Comparison of ENCODE assay signal across 14 cellular contexts in genomic region chr14:104140213-104140462, GRCh38. TPM values are rescaled to one million over a fixed set of nuclear protein-coding genes. Genes with fewer than 3 reads are reported as not detected.
DNase-seq lines count a peak whose midpoint lies in the region; ATAC-seq, FAIRE-seq and TF ChIP-seq lines count a peak whose summit lies in the region.
"Had no signal": no experiment of that assay in that cellular context is flagged by ENCODE, and none has a peak within 500 bp of the region (broad histone marks: within the 10 kb centered on the region; RNA-seq: fewer than 3 reads in every experiment).

No MANE protein-coding gene starts in this region.

- H3K27ac ChIP-seq in HCT116 (ENCODE audit: low read depth, low read length) (no peak overlapping the region), kidney (ENCODE audit: low read depth in 2 of 2, low read length in 2 of 2) (no peak overlapping the region)
- H3K27ac ChIP-seq: stomach had no signal

- H3K36me3 ChIP-seq in HCT116 (ENCODE audit: control insufficient read depth in 1 of 2, insufficient read depth in 2 of 2, low read length in 2 of 2), result no peaks in the 10 kb centered on the region
- no peaks in the 10 kb centered on the region for H3K36me3 ChIP-seq in kidney (ENCODE audit: control insufficient read depth in 1 of 2, insufficient read depth in 2 of 2, low read length in 2 of 2)
- H3K36me3 ChIP-seq: stomach had no signal

- peak overlapping the region in 1 of 2 experiments; percentile 81; a peak in 2 of 4 replicates for H3K4me3 ChIP-seq in HCT116 (replicated peaks in 1 of 2; ENCODE audit: low read depth in 1 of 2, low read length in 2 of 2)
- no peak overlapping the region for H3K4me3 ChIP-seq in kidney (ENCODE audit: low read length in 2 of 2)

- H4K20me1 ChIP-seq in HCT116 (ENCODE audit: insufficient read depth), result no peaks in the 10 kb centered on the region

- H3K4me3 Mint-ChIP-seq in activated T-helper 17 cell treated with anti-CD3 and anti-CD28 coated beads, Interleukin-2, amount 50 U/mL, for 72 hours, result peak overlapping the region; percentile 11
- H3K4me3 Mint-ChIP-seq in effector memory CD8-positive, alpha-beta T cell, result no peak overlapping the region

- RAD21 ChIA-PET in HCT116 (lab: Charles Lee; ENCODE audit: low non-redundant PET in 1 of 2, low total read pairs in 2 of 2, uncharacterized antibody in 2 of 2, unreplicated experiment in 2 of 2), result no interaction called here

- no peak overlapping the region for H3K9ac ChIP-seq in HCT116 (ENCODE audit: low read length)
- no peak overlapping the region for H3K9ac ChIP-seq in kidney (ENCODE audit: low read length in 2 of 2)

- ATAC-seq in HCT116, result no peak
- no peak for ATAC-seq in activated T-helper 17 cell treated with anti-CD3 and anti-CD28 coated beads, Interleukin-2, amount 50 U/mL, for 72 hours (replicated peaks)
- no peak for ATAC-seq in sciatic nerve
- no peak for ATAC-seq in HG02571 (IDR thresholded peaks at IDR 0.05; ENCODE audit: unreplicated experiment)
- no peak for ATAC-seq in GM19328 (IDR thresholded peaks at IDR 0.05; ENCODE audit: unreplicated experiment)
- ATAC-seq in effector memory CD8-positive, alpha-beta T cell (replicated peaks), result no peak

- no peak for TF ChIP-seq POLR2A in HCT116 (IDR thresholded peaks at IDR 0.05; ENCODE audit: borderline replicate concordance, extremely low read depth, insufficient read depth, insufficient read length)

- FAIRE-seq in kidney (lab: Jason Lieb, UNC), result no peak
- FAIRE-seq: colon had no signal

- no peaks in the 10 kb centered on the region for H3K4me1 Mint-ChIP-seq in activated T-helper 17 cell treated with anti-CD3 and anti-CD28 coated beads, Interleukin-2, amount 50 U/mL, for 72 hours
- H3K4me1 Mint-ChIP-seq in effector memory CD8-positive, alpha-beta T cell (ENCODE audit: low read depth in 2 of 2), result peaks cover 0 to 6% of the 10 kb centered on the region in 2 donors

- POLR2A ChIA-PET in HCT116 (lab: Charles Lee), result no interaction called here

- H3K4me1 ChIP-seq in HCT116 (ENCODE audit: control insufficient read depth in 1 of 2, insufficient read depth in 2 of 2, low read length in 2 of 2), result peaks cover 10 to 29% of the 10 kb centered on the region in 2 experiments; a peak in 3 of 4 replicates
- H3K4me1 ChIP-seq in kidney (ENCODE audit: control insufficient read depth in 1 of 2, insufficient read depth in 1 of 2, low read depth in 1 of 2, low read length in 2 of 2), result peaks cover 0 to 5% of the 10 kb centered on the region in 2 donors

- TSS peak; percentile 48 for BruUV-seq in HCT116 (replicated peaks; lab: Mats Ljungman, UMichigan)

- peaks cover 17% of the 10 kb centered on the region; the same call in 1 of the 2 replicates for H3K79me2 ChIP-seq in HCT116 (ENCODE audit: insufficient read depth, low read length)

- H2AFZ ChIP-seq in HCT116 (ENCODE audit: low read depth, low read length, poor library complexity, severe bottlenecking), result no peak overlapping the region

- H3K27me3 ChIP-seq in HCT116 (ENCODE audit: insufficient read depth, low read length), result no peaks in the 10 kb centered on the region

- peak overlapping the region; percentile 99 for H3K4me2 ChIP-seq in HCT116 (ENCODE audit: low read length)

- H3K9me3 ChIP-seq in HCT116 (ENCODE audit: control insufficient read depth in 1 of 2, insufficient read depth in 1 of 2, low read depth in 1 of 2, low read length in 2 of 2) (no peaks in the 10 kb centered on the region), kidney (ENCODE audit: control insufficient read depth in 1 of 2, low read length in 2 of 2) (no peaks in the 10 kb centered on the region)
- H3K9me3 ChIP-seq: stomach had no signal

- H3K36me3 Mint-ChIP-seq in activated T-helper 17 cell treated with anti-CD3 and anti-CD28 coated beads, Interleukin-2, amount 50 U/mL, for 72 hours (ENCODE audit: low read depth), result peaks cover 6% of the 10 kb centered on the region
- H3K36me3 Mint-ChIP-seq in effector memory CD8-positive, alpha-beta T cell (ENCODE audit: insufficient read depth), result no peaks in the 10 kb centered on the region

- H3K9me2 ChIP-seq in HCT116 (ENCODE audit: insufficient read depth), result no peaks in the 10 kb centered on the region

- intact Hi-C loops in HCT116 (cut with micrococcal nuclease), result no loop called here
- intact Hi-C loops in kidney (cut with DNase I), result no loop called here
- intact Hi-C loops in sciatic nerve (cut with DNase I), result no loop called here

- no peak for TF ChIP-seq RAD21 in HCT116 (IDR thresholded peaks at IDR 0.05; ENCODE audit: low read depth)

- no peak for DNase-seq in HCT116 (ENCODE audit: low read depth, low spot score)
- peak; percentile 37 for DNase-seq in kidney
- peak; percentile 43 for DNase-seq in sciatic nerve (ENCODE audit: low spot score)
- DNase-seq in effector memory CD8-positive, alpha-beta T cell, result no peak
- DNase-seq: erythroblast, GOT3, MM.1S, SHP77, stomach had no signal

- TF ChIP-seq CTCF in HCT116 (IDR thresholded peaks at IDR 0.05 in 2 of 3, conservative IDR thresholded peaks at IDR 0.05 in 1 of 3; ENCODE audit: borderline replicate concordance in 1 of 3, insufficient read depth in 1 of 3, low read depth in 2 of 3, low read length in 2 of 3), result no peak
- TF ChIP-seq CTCF in kidney (IDR thresholded peaks at IDR 0.05; ENCODE audit: borderline replicate concordance, extremely low read depth, insufficient read depth), result no peak

- no peaks in the 10 kb centered on the region for H3K9me3 Mint-ChIP-seq in activated T-helper 17 cell treated with anti-CD3 and anti-CD28 coated beads, Interleukin-2, amount 50 U/mL, for 72 hours
- no peaks in the 10 kb centered on the region for H3K9me3 Mint-ChIP-seq in effector memory CD8-positive, alpha-beta T cell

- CTCF ChIA-PET in HCT116 (lab: Charles Lee), result no interaction called here

- H3K27me3 Mint-ChIP-seq in activated T-helper 17 cell treated with anti-CD3 and anti-CD28 coated beads, Interleukin-2, amount 50 U/mL, for 72 hours, result peaks cover 9% of the 10 kb centered on the region
- peaks cover 27 to 65% of the 10 kb centered on the region in 2 donors for H3K27me3 Mint-ChIP-seq in effector memory CD8-positive, alpha-beta T cell

- H3K27ac Mint-ChIP-seq in activated T-helper 17 cell treated with anti-CD3 and anti-CD28 coated beads, Interleukin-2, amount 50 U/mL, for 72 hours, result no peak overlapping the region
- H3K27ac Mint-ChIP-seq in effector memory CD8-positive, alpha-beta T cell, result no peak overlapping the region

TF ChIP-seq in HCT116, 20 proteins besides CTCF, POLR2A, EP300 and RAD21:
- TF ChIP-seq CEBPB (IDR thresholded peaks at IDR 0.05; ENCODE audit: low read depth) (no peak), ELF1 (IDR thresholded peaks at IDR 0.05; ENCODE audit: borderline replicate concordance, low read depth) (no peak), YY1 (IDR thresholded peaks at IDR 0.05; ENCODE audit: extremely low read depth, insufficient replicate concordance, low read depth, low read length) (no peak), ZFX (IDR thresholded peaks at IDR 0.05) (no peak), EZH2 (IDR thresholded peaks at IDR 0.05) (no peak)

RNA-seq across cellular contexts. Expression of gene KIF26A, which starts 1.8 kb away (rescaled TPM):
- total RNA-seq in HCT116 (2021; ENCODE audit: unreplicated experiment), result 10.2 TPM
- polyA plus RNA-seq in HCT116 (2012), result 4.3 and 4.8 TPM in 2 replicates
- 1 to 10 TPM; 1.1 to 1.6 TPM for total RNA-seq in activated T-helper 17 cell treated with anti-CD3 and anti-CD28 coated beads, Interleukin-2, amount 50 U/mL, for 72 hours
- total RNA-seq in kidney, result 12.3 TPM
- 2.3 TPM for polyA plus RNA-seq in kidney (ENCODE audit: insufficient read depth, low read depth, low replicate concordance)
- total RNA-seq in sciatic nerve, result 10.4 TPM

RNA-seq across cellular contexts. Expression of gene ASPG, which starts 54.6 kb away (rescaled TPM):
- not detected for total RNA-seq in HCT116 (2021; ENCODE audit: unreplicated experiment)
- polyA plus RNA-seq in HCT116 (2012), result 0.15 and 0.17 TPM in 2 replicates
- not detected for total RNA-seq in activated T-helper 17 cell treated with anti-CD3 and anti-CD28 coated beads, Interleukin-2, amount 50 U/mL, for 72 hours
- 2.5 TPM for total RNA-seq in kidney
- 58.1 TPM for polyA plus RNA-seq in kidney (ENCODE audit: insufficient read depth, low read depth, low replicate concordance)
- 4.6 TPM for total RNA-seq in sciatic nerve
- total RNA-seq: G401 had no signal

Comparison
In these comparisons a context has a peak if more than half of its experiments do, and no peak if none do; other contexts are left out.
1. DNase-seq: peak in kidney (single experiment) and sciatic nerve (single experiment); none in HCT116 (single experiment) and effector memory CD8-positive, alpha-beta T cell (0 of 3).